ENCODE assay signal across 11 cellular contexts in the genomic region with DNA sequence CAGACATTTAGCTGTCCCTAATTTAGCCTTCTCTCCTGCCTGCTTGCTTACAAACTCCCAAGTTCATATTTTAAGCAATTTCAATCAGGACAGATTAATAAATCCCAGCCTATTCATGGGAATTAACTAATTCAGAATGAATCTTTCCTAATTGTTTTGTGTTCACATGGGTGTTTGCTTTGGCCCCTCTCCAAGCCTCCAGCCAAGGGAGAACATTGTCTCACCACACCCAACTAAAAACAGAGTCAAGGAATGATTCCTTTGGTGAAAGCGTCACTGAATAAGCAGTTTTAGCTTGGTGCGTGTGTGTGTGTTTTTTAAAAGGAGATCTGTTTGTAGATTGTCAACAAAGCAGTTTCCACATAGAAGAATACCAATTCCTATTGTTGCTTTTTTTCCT. TPM values are rescaled to one million over a fixed set of nuclear protein-coding genes. Genes with fewer than 3 reads are reported as not detected.
DNase-seq lines count a peak whose midpoint lies in the region; ATAC-seq and TF ChIP-seq lines count a peak whose summit lies in the region.
"Had no signal": no experiment of that assay in that cellular context is flagged by ENCODE, and none has a peak within 500 bp of the region (broad histone marks: within the 10 kb centered on the region; RNA-seq: fewer than 3 reads in every experiment).

No MANE protein-coding gene starts in this region.

- H3K4me3 ChIP-seq in adipocyte (ENCODE audit: low read length) (peak overlapping the region; percentile 32), heart right ventricle (no peak overlapping the region), prostate gland (no peak overlapping the region)
- H3K4me3 ChIP-seq: Peyer's patch had no signal

- H3K27me3 Mint-ChIP-seq in chondrocyte (ENCODE audit: low read depth), result peaks cover 2% of the 10 kb centered on the region

- intact Hi-C loops in heart right ventricle (cut with DNase I), result loop anchor here in 5 of 10 donors (5.0 to 10.0 kb wide), 6 partner anchors 60 to 230 kb away; a partner anchor contains a TSS
- intact Hi-C loops in prostate gland (cut with DNase I), result no loop called here

- peak in 6 of 8 donors; percentile 81 to 93 (median 90) for ATAC-seq in heart right ventricle
- ATAC-seq in GM21367 (IDR thresholded peaks at IDR 0.05; ENCODE audit: unreplicated experiment), result no peak

- peak; percentile 34 for DNase-seq in HPDE6-E6E7 (ENCODE audit: extremely low spot score)
- DNase-seq in adipocyte (ENCODE audit: low read depth), result no peak
- peak; percentile 33 to 65 for DNase-seq in heart right ventricle
- peak; percentile 55 for DNase-seq in prostate gland (ENCODE audit: low spot score)
- no peak for DNase-seq in hippocampal formation (lab: John Stamatoyannopoulos, UW)
- DNase-seq in NCI-H524 (lab: John Stamatoyannopoulos, UW), result no peak
- DNase-seq in chondrocyte (ENCODE audit: low spot score), result no peak
- DNase-seq: NCI-H146 had no signal

- H3K4me1 ChIP-seq in adipocyte (ENCODE audit: control insufficient read depth, insufficient read depth, low read length), result peaks cover 18% of the 10 kb centered on the region
- peaks cover 0 to 27% (median 19%) of the 10 kb centered on the region in 9 donors for H3K4me1 ChIP-seq in heart right ventricle
- H3K4me1 ChIP-seq in prostate gland (replicated peaks), result no peaks in the 10 kb centered on the region

- no peak overlapping the region for H3K4me3 Mint-ChIP-seq in chondrocyte (ENCODE audit: unreplicated experiment)

- peaks cover 5% of the 10 kb centered on the region for H3K27me3 ChIP-seq in adipocyte (replicated peaks; ENCODE audit: control insufficient read depth, insufficient read depth, low read length)
- no peaks in the 10 kb centered on the region for H3K27me3 ChIP-seq in heart right ventricle
- H3K27me3 ChIP-seq in prostate gland (replicated peaks; ENCODE audit: insufficient read depth), result no peaks in the 10 kb centered on the region
- H3K27me3 ChIP-seq: Peyer's patch had no signal

- no peak overlapping the region for H3K9ac ChIP-seq in adipocyte (ENCODE audit: low read length)

- H3K27ac ChIP-seq in heart right ventricle (peak overlapping the region in 8 of 10 donors; percentile 11 to 58 (median 36)), prostate gland (no peak overlapping the region)
- H3K27ac ChIP-seq: HL-60 had no signal

- peaks cover 20% of the 10 kb centered on the region for H3K4me1 Mint-ChIP-seq in chondrocyte (ENCODE audit: low read depth)

- H3K36me3 Mint-ChIP-seq in chondrocyte (ENCODE audit: low read depth), result no peaks in the 10 kb centered on the region

- 25 to 42% methylated on average over 2 of the region's 2 CpGs for WGBS in heart right ventricle, 2 donors
- WGBS in prostate gland, result 18% methylated on average over 2 of the region's 2 CpGs

- TF ChIP-seq POLR2A in prostate gland (IDR thresholded peaks at IDR 0.05), result no peak

- no peaks in the 10 kb centered on the region for H3K9me3 ChIP-seq in adipocyte (ENCODE audit: control insufficient read depth, low read length)
- H3K9me3 ChIP-seq in heart right ventricle, result no peaks in the 10 kb centered on the region
- no peaks in the 10 kb centered on the region for H3K9me3 ChIP-seq in prostate gland
- H3K9me3 ChIP-seq: Peyer's patch had no signal

- no peak overlapping the region for H3K27ac Mint-ChIP-seq in chondrocyte (ENCODE audit: unreplicated experiment)

- no peaks in the 10 kb centered on the region for H3K9me3 Mint-ChIP-seq in chondrocyte (ENCODE audit: low read depth)

- H3K36me3 ChIP-seq in adipocyte (ENCODE audit: control insufficient read depth, insufficient read depth, low read length, severe bottlenecking), result no peaks in the 10 kb centered on the region
- H3K36me3 ChIP-seq in heart right ventricle, result no peaks in the 10 kb centered on the region
- H3K36me3 ChIP-seq in prostate gland, result no peaks in the 10 kb centered on the region
- H3K36me3 ChIP-seq: Peyer's patch had no signal

- no peak for TF ChIP-seq CTCF in heart right ventricle (IDR thresholded peaks at IDR 0.05)
- TF ChIP-seq CTCF in prostate gland (IDR thresholded peaks at IDR 0.05), result no peak
- TF ChIP-seq CTCF in chondrocyte (IDR thresholded peaks at IDR 0.05), result no peak

RNA-seq across cellular contexts. Expression of a gene that starts 43.0 kb away (rescaled TPM):
- 1 to 10 TPM in 5 of 10 donors, under 1 TPM in 5; 0.18 to 2.6 (median 0.99) TPM for total RNA-seq in heart right ventricle
- under 1 TPM; under 0.01 to 0.07 TPM for polyA plus RNA-seq in heart right ventricle
- total RNA-seq in prostate gland, result 1 to 10 TPM in 1 of 2 donors, under 1 TPM in 1; 0.32 to 5.5 TPM
- total RNA-seq in chondrocyte, result not detected in 3 replicates

Comparison
In these comparisons a context has a peak if more than half of its experiments do, and no peak if none do; other contexts are left out.
1. DNase-seq: peak in HPDE6-E6E7 (single experiment), heart right ventricle (2 of 2) and prostate gland (single experiment); none in adipocyte (single experiment), hippocampal formation (0 of 2), NCI-H524 (0 of 2) and chondrocyte (single experiment).
2. H3K27ac ChIP-seq: peak in heart right ventricle (8 of 10); none in prostate gland (0 of 2).